In genomic region chrX:8679572-8679971, GRCh38 we compare ENCODE assay signal across 16 cellular contexts. TPM values are rescaled to one million over a fixed set of nuclear protein-coding genes. Genes with fewer than 3 reads are reported as not detected.
"Had no signal": no experiment of that assay in that cellular context is flagged by ENCODE, and none has a peak within 500 bp of the region (broad histone marks: within the 10 kb centered on the region; RNA-seq: fewer than 3 reads in every experiment).

No MANE protein-coding gene starts in this region.

- H3K4me3 ChIP-seq: sigmoid colon, tibial artery, uterus had no signal

- H3K9me3 ChIP-seq: sigmoid colon, tibial artery, uterus had no signal

- H3K36me3 ChIP-seq: sigmoid colon, tibial artery, uterus had no signal

- H3K4me1 ChIP-seq: sigmoid colon, tibial artery, uterus had no signal

- H3K27ac ChIP-seq: sigmoid colon, tibial artery, uterus had no signal

- ATAC-seq: activated CD4-positive, CD25-positive, alpha-beta regulatory T cell treated with anti-CD3 and anti-CD28 coated beads, Interleukin-2, amount 50 U/mL, for 24 hours; activated T-cell treated with anti-CD3 and anti-CD28 coated beads, Interleukin-2, amount 50 U/mL, for 72 hours had no signal

- H3K27me3 ChIP-seq: sigmoid colon, tibial artery, uterus had no signal

- DNase-seq: activated effector memory CD4-positive, alpha-beta T cell treated with anti-CD3 and anti-CD28 coated beads, Interleukin-2, amount 50 U/mL, for 16 hours; activated naive CD4-positive, alpha-beta T cell treated with anti-CD3 and anti-CD28 coated beads, Interleukin-2, amount 50 U/mL, for 16 hours; activated T-cell treated with anti-CD3 and anti-CD28 coated beads, Interleukin-2, amount 50 U/mL, for 72 hours; cerebellar nuclear complex; cortex of kidney; erythroblast; mammary epithelial cell; midbrain; occipital lobe; posterior cingulate gyrus; sigmoid colon; stimulated activated naive CD4-positive, alpha-beta T cell; tibial artery; uterus had no signal

RNA-seq across cellular contexts. Expression of gene ANOS1, which starts 52.4 kb away (rescaled TPM):
- total RNA-seq: activated CD8-positive, alpha-beta memory T cell treated with anti-CD3 and anti-CD28 coated beads for 36 hours; activated T-cell treated with anti-CD3 and anti-CD28 coated beads, Interleukin-2, amount 50 U/mL, for 72 hours had no signal
